Comparison of ENCODE assay signal across 8 cellular contexts in genomic region chr13:80341098-80341701, GRCh38. TPM values are rescaled to one million over a fixed set of nuclear protein-coding genes. Genes with fewer than 3 reads are reported as not detected.
DNase-seq lines count a peak whose midpoint lies in the region; ATAC-seq and TF ChIP-seq lines count a peak whose summit lies in the region.

Gene SPRY2, minus strand, starts transcription at chr13:80341126. Its CDS starts 3,421 bp downstream, at chr13:80337705.

- no peak within 1 kb of the TSS for H3K4me3 Mint-ChIP-seq in endodermal cell
- peak within 1 kb of the TSS in 1 of 2 donors; percentile 59 for H3K4me3 Mint-ChIP-seq in stimulated activated naive B cell treated with anti-CD40 and anti-IgM and Interleukin-4, amounts not matched to agents 10 μg/mL and 1 μg/mL and 100 μg/mL, for 72 hours

- TF ChIP-seq CTCF in VCaP (conservative IDR thresholded peaks at IDR 0.05), result peak; percentile 35; the same call in 1 of the 2 replicates
- peak; percentile 35 for TF ChIP-seq CTCF in endodermal cell (conservative IDR thresholded peaks at IDR 0.05)
- peak; percentile 36 for TF ChIP-seq CTCF in lower lobe of right lung (IDR thresholded peaks at IDR 0.05)

- no peaks in the 10 kb centered on the region for H3K27me3 Mint-ChIP-seq in endodermal cell (ENCODE audit: insufficient read depth)
- peaks cover 13 to 26% of the 10 kb centered on the region in 2 donors for H3K27me3 Mint-ChIP-seq in stimulated activated naive B cell treated with anti-CD40 and anti-IgM and Interleukin-4, amounts not matched to agents 10 μg/mL and 1 μg/mL and 100 μg/mL, for 72 hours

- H3K9ac ChIP-seq in endodermal cell (ENCODE audit: extremely low read depth, low read length, poor library complexity, severe bottlenecking), result peak within 1 kb of the TSS; percentile 100

- DNase-seq in AG08396 (ENCODE audit: low spot score) (peak; percentile 94), NCI-H1694 treated with DMSO at 0.1 percent for 48 hours (lab: John Stamatoyannopoulos, UW) (peak; percentile 93), endodermal cell (peak; percentile 97), lower lobe of right lung (peak; percentile 95)
- DNase-seq in stimulated activated naive B cell treated with anti-CD40 and anti-IgM and Interleukin-4, amounts not matched to agents 10 μg/mL and 1 μg/mL and 100 μg/mL, for 72 hours, result peak; percentile 63

- H3K27me3 ChIP-seq in endodermal cell (ENCODE audit: control insufficient read depth, insufficient read depth, low read length, poor library complexity, severe bottlenecking), result no peaks in the 10 kb centered on the region
- H3K27me3 ChIP-seq in lower lobe of right lung (ENCODE audit: low read depth), result no peaks in the 10 kb centered on the region

- peak; percentile 48 for ATAC-seq in GM18519 (IDR thresholded peaks at IDR 0.05; ENCODE audit: low FRiP score, unreplicated experiment)
- ATAC-seq in HG02973 (IDR thresholded peaks at IDR 0.05; ENCODE audit: unreplicated experiment), result peak; percentile 57
- ATAC-seq in lower lobe of right lung, result peak; percentile 78 to 88
- ATAC-seq in stimulated activated naive B cell treated with anti-CD40 and anti-IgM and Interleukin-4, amounts not matched to agents 10 μg/mL and 1 μg/mL and 100 μg/mL, for 72 hours (replicated peaks), result peak; percentile 68 to 77

- WGBS in endodermal cell (ENCODE audit: insufficient coverage in 1 of 2, insufficient read length in 1 of 2), 2 experiments, result 0% methylated on average over 10 to 45 of the region's 55 CpGs

- H3K4me3 ChIP-seq in endodermal cell (ENCODE audit: low read length), result peak within 1 kb of the TSS; percentile 99
- peak within 1 kb of the TSS; percentile 73 for H3K4me3 ChIP-seq in lower lobe of right lung

- H3K4me1 ChIP-seq in endodermal cell (ENCODE audit: control insufficient read depth, insufficient read depth, low read length), result peaks cover 12% of the 10 kb centered on the region
- H3K4me1 ChIP-seq in lower lobe of right lung, result peaks cover 41% of the 10 kb centered on the region

- intact Hi-C loops in lower lobe of right lung (cut with DNase I), result no loop called here

- H3K4me1 Mint-ChIP-seq in endodermal cell, result peaks cover 49% of the 10 kb centered on the region
- H3K4me1 Mint-ChIP-seq in stimulated activated naive B cell treated with anti-CD40 and anti-IgM and Interleukin-4, amounts not matched to agents 10 μg/mL and 1 μg/mL and 100 μg/mL, for 72 hours, result peaks cover 14 to 20% of the 10 kb centered on the region in 2 donors

- H3K27ac Mint-ChIP-seq in endodermal cell, result peak within 1 kb of the TSS; percentile 98
- peak within 1 kb of the TSS; percentile 84 for H3K27ac Mint-ChIP-seq in stimulated activated naive B cell treated with anti-CD40 and anti-IgM and Interleukin-4, amounts not matched to agents 10 μg/mL and 1 μg/mL and 100 μg/mL, for 72 hours

- H3K36me3 Mint-ChIP-seq in endodermal cell (ENCODE audit: low read depth), result peaks cover 2% of the 10 kb centered on the region
- H3K36me3 Mint-ChIP-seq in stimulated activated naive B cell treated with anti-CD40 and anti-IgM and Interleukin-4, amounts not matched to agents 10 μg/mL and 1 μg/mL and 100 μg/mL, for 72 hours, result peaks cover 6 to 10% of the 10 kb centered on the region in 2 donors

- no peaks in the 10 kb centered on the region for H3K9me3 Mint-ChIP-seq in endodermal cell
- no peaks in the 10 kb centered on the region for H3K9me3 Mint-ChIP-seq in stimulated activated naive B cell treated with anti-CD40 and anti-IgM and Interleukin-4, amounts not matched to agents 10 μg/mL and 1 μg/mL and 100 μg/mL, for 72 hours

- H3K36me3 ChIP-seq in endodermal cell (ENCODE audit: control insufficient read depth, insufficient read depth, low read length) (peaks cover 26% of the 10 kb centered on the region), lower lobe of right lung (peaks cover 12% of the 10 kb centered on the region)

- H3K9me3 ChIP-seq in endodermal cell (ENCODE audit: control insufficient read depth, low read length) (no peaks in the 10 kb centered on the region), lower lobe of right lung (no peaks in the 10 kb centered on the region)

- peak within 1 kb of the TSS; percentile 88 for H3K27ac ChIP-seq in VCaP
- H3K27ac ChIP-seq in endodermal cell (ENCODE audit: low read depth, low read length), result peak within 1 kb of the TSS; percentile 99
- H3K27ac ChIP-seq in lower lobe of right lung, result peak within 1 kb of the TSS; percentile 98

RNA-seq across cellular contexts. Expression of gene SPRY2, which starts in this region (rescaled TPM):
- total RNA-seq in endodermal cell (10 to 100 TPM; 87.7 to 96.9 TPM), lower lobe of right lung (44.6 TPM)
- polyA plus RNA-seq in endodermal cell (2013, experiment 1 of 2), result 92.3 TPM
- polyA plus RNA-seq in endodermal cell (2013, experiment 2 of 2), result 111 TPM

Comparison
In these comparisons a context has a peak if more than half of its experiments do, and no peak if none do; other contexts are left out.
1. Peak in every context shown above with its lines: DNase-seq, ATAC-seq, H3K4me3 ChIP-seq and H3K27ac ChIP-seq.